ENCODE assay signal across 11 cellular contexts in genomic region chr10:79147796-79148451, GRCh38.
DNase-seq lines count a peak whose midpoint lies in the region; ATAC-seq and TF ChIP-seq lines count a peak whose summit lies in the region.
"Had no signal": no experiment of that assay in that cellular context is flagged by ENCODE, and none has a peak within 500 bp of the region (broad histone marks: within the 10 kb centered on the region; RNA-seq: fewer than 3 reads in every experiment).

No MANE protein-coding gene starts in this region.

- TF ChIP-seq CTCF in type B pancreatic cell (conservative IDR thresholded peaks at IDR 0.05) = no peak

- H3K4me1 Mint-ChIP-seq in activated naive CD4-positive, alpha-beta T cell treated with anti-CD3 and anti-CD28 coated beads, Interleukin-2, amount 10 ng/mL, durations not matched to agents 7 days and 5 days = peaks cover 80% of the 10 kb centered on the region
- peaks cover 38 to 81% (median 63%) of the 10 kb centered on the region in 7 donors for H3K4me1 Mint-ChIP-seq in naive thymus-derived CD4-positive, alpha-beta T cell
- peaks cover 27% of the 10 kb centered on the region for H3K4me1 Mint-ChIP-seq in type B pancreatic cell (ENCODE audit: unreplicated experiment)

- in situ Hi-C loops in KBM-7 (cut with MboI; ENCODE audit: low pct_unique_long_range_greater_than_20kb, low sequenced_read_pairs) = no loop called here

- H3K4me3 ChIP-seq in naive thymus-derived CD4-positive, alpha-beta T cell (ENCODE audit: low read length) = no peak overlapping the region
- H3K4me3 ChIP-seq: SK-N-MC had no signal

- POLR2A ChIA-PET in naive thymus-derived CD4-positive, alpha-beta T cell (lab: Charles Lee) = no interaction called here

- CTCF ChIA-PET in activated naive CD4-positive, alpha-beta T cell treated with anti-CD3 and anti-CD28 coated beads, Interleukin-2, amount 10 ng/mL, durations not matched to agents 7 days and 5 days (lab: Charles Lee) = interaction anchor here (0.6 kb wide), 1 partner anchor 47 kb away, joined by 3 read pairs; no protein-coding TSS in a partner anchor
- CTCF ChIA-PET in naive thymus-derived CD4-positive, alpha-beta T cell (lab: Charles Lee) = no interaction called here

- no peaks in the 10 kb centered on the region for H3K36me3 ChIP-seq in naive thymus-derived CD4-positive, alpha-beta T cell (ENCODE audit: control insufficient read depth in 2 of 3, insufficient read depth in 3 of 3, low read length in 3 of 3)

- H3K36me3 Mint-ChIP-seq in activated naive CD4-positive, alpha-beta T cell treated with anti-CD3 and anti-CD28 coated beads, Interleukin-2, amount 10 ng/mL, durations not matched to agents 7 days and 5 days = peaks cover 9% of the 10 kb centered on the region
- H3K36me3 Mint-ChIP-seq in naive thymus-derived CD4-positive, alpha-beta T cell = peaks cover 0 to 3% (median 0%) of the 10 kb centered on the region in 5 donors
- peaks cover 4% of the 10 kb centered on the region for H3K36me3 Mint-ChIP-seq in type B pancreatic cell

- no peaks in the 10 kb centered on the region for H3K9me3 ChIP-seq in naive thymus-derived CD4-positive, alpha-beta T cell (ENCODE audit: control insufficient read depth in 2 of 3, low read length in 3 of 3)

- H3K27me3 ChIP-seq in naive thymus-derived CD4-positive, alpha-beta T cell (ENCODE audit: control insufficient read depth in 2 of 2, insufficient read depth in 2 of 2, low read length in 2 of 2) = no peaks in the 10 kb centered on the region

- no peaks in the 10 kb centered on the region for H3K9me3 Mint-ChIP-seq in activated naive CD4-positive, alpha-beta T cell treated with anti-CD3 and anti-CD28 coated beads, Interleukin-2, amount 10 ng/mL, durations not matched to agents 7 days and 5 days
- no peaks in the 10 kb centered on the region for H3K9me3 Mint-ChIP-seq in naive thymus-derived CD4-positive, alpha-beta T cell
- no peaks in the 10 kb centered on the region for H3K9me3 Mint-ChIP-seq in type B pancreatic cell
- H3K9me3 Mint-ChIP-seq: activated T-cell treated with anti-CD3 and anti-CD28 coated beads, Interleukin-2, amount 50 U/mL, for 72 hours had no signal

- intact Hi-C loops in naive thymus-derived CD4-positive, alpha-beta T cell (cut with micrococcal nuclease) = loop anchor here in 1 of 2 donors (5.0 kb wide), 1 partner anchor 81 kb away; the partner anchor contains the start of gene ZMIZ1

- no peak overlapping the region for H3K4me3 Mint-ChIP-seq in activated naive CD4-positive, alpha-beta T cell treated with anti-CD3 and anti-CD28 coated beads, Interleukin-2, amount 10 ng/mL, durations not matched to agents 7 days and 5 days
- peak overlapping the region in 7 of 10 donors; percentile 13 to 79 (median 39) for H3K4me3 Mint-ChIP-seq in naive thymus-derived CD4-positive, alpha-beta T cell
- H3K4me3 Mint-ChIP-seq in type B pancreatic cell = peak overlapping the region; percentile 23
- H3K4me3 Mint-ChIP-seq: activated T-cell treated with anti-CD3 and anti-CD28 coated beads, Interleukin-2, amount 50 U/mL, for 72 hours had no signal

- no peaks in the 10 kb centered on the region for H3K27me3 Mint-ChIP-seq in activated naive CD4-positive, alpha-beta T cell treated with anti-CD3 and anti-CD28 coated beads, Interleukin-2, amount 10 ng/mL, durations not matched to agents 7 days and 5 days
- no peaks in the 10 kb centered on the region for H3K27me3 Mint-ChIP-seq in naive thymus-derived CD4-positive, alpha-beta T cell
- no peaks in the 10 kb centered on the region for H3K27me3 Mint-ChIP-seq in type B pancreatic cell

- peak overlapping the region; percentile 60 for H3K27ac Mint-ChIP-seq in activated naive CD4-positive, alpha-beta T cell treated with anti-CD3 and anti-CD28 coated beads, Interleukin-2, amount 10 ng/mL, durations not matched to agents 7 days and 5 days
- H3K27ac Mint-ChIP-seq in naive thymus-derived CD4-positive, alpha-beta T cell = peak overlapping the region; percentile 60 to 93 (median 82)
- peak overlapping the region; percentile 87 for H3K27ac Mint-ChIP-seq in type B pancreatic cell
- H3K27ac Mint-ChIP-seq: activated T-cell treated with anti-CD3 and anti-CD28 coated beads, Interleukin-2, amount 50 U/mL, for 72 hours had no signal

- no peak for ATAC-seq in naive thymus-derived CD4-positive, alpha-beta T cell
- ATAC-seq in HG02642 (IDR thresholded peaks at IDR 0.05; ENCODE audit: poor library complexity, unreplicated experiment) = no peak
- ATAC-seq: activated T-cell treated with anti-CD3 and anti-CD28 coated beads, Interleukin-2, amount 50 U/mL, for 72 hours had no signal

- H3K27ac ChIP-seq in caudate nucleus (ENCODE audit: low read depth, low read length) = peak overlapping the region; percentile 86
- H3K27ac ChIP-seq in naive thymus-derived CD4-positive, alpha-beta T cell (ENCODE audit: low read depth, low read length) = peak overlapping the region; percentile 34
- H3K27ac ChIP-seq: SK-N-MC had no signal

- H3K4me1 ChIP-seq in naive thymus-derived CD4-positive, alpha-beta T cell (ENCODE audit: control insufficient read depth in 2 of 2, insufficient read depth in 2 of 2, low read length in 2 of 2) = peaks cover 18 to 62% of the 10 kb centered on the region in 2 donors

- no peak for DNase-seq in activated naive CD4-positive, alpha-beta T cell treated with anti-CD3 and anti-CD28 coated beads, Interleukin-2, amount 10 ng/mL, durations not matched to agents 7 days and 5 days
- DNase-seq in activated naive CD4-positive, alpha-beta T cell treated with Interleukin-2 at 50 U/mL for 16 hours = no peak
- DNase-seq in caudate nucleus (lab: John Stamatoyannopoulos, UW) (no peak), type B pancreatic cell (ENCODE audit: extremely low spot score, unreplicated experiment) (no peak), Kasumi-1 (lab: John Stamatoyannopoulos, UW) (no peak), KBM-7 (no peak)
- no peak for DNase-seq in naive thymus-derived CD4-positive, alpha-beta T cell
- DNase-seq: activated T-cell treated with anti-CD3 and anti-CD28 coated beads, Interleukin-2, amount 50 U/mL, for 72 hours; AML-193 had no signal
